Comparison of ENCODE assay signal across 8 cellular contexts in the genomic region with DNA sequence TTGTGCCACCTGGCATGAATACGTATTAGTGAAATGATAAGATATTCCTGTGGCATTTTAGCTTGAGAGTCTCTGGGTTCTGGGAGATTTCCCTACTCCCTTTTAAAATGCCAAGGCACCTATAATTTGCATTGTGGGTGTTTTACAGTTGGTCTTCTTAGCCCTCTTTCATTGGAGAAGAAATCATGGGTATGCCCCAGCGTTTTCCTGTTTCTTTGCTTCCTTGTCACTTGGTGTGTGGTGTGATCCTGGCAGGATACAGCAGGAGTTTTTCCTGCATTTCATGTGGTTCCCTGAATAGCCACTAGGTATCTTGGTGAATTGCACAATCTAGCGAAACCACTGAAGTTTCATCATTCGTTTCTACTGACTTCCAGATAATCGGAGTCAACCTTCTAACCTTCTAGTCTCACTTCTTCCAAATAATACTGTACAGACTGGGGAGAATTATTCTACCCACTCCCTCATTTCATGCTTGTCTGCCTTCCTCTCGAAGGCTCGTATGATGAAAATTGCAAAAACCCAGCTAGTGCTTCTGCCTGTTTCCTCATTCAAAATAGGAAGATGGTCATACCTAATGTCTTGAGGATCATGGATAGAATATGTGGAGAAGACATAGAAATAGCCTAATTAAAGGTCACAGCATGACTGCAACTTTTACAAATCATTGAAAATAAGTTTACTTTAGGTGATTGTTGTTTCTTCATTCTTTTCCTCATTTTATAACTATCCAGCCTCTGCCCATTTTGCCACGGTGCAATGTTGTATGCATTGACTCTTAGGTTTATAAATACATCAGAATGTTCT. TPM values are rescaled to one million over a fixed set of nuclear protein-coding genes. Genes with fewer than 3 reads are reported as not detected.
DNase-seq lines count a peak whose midpoint lies in the region; ATAC-seq and TF ChIP-seq lines count a peak whose summit lies in the region.

No MANE protein-coding gene starts in this region.

- H3K27ac ChIP-seq in HL-60 (replicated peaks), result no peak overlapping the region
- H3K27ac ChIP-seq in hepatocyte, result peak overlapping the region; percentile 68
- peak overlapping the region; percentile 49 to 99 (median 97) for H3K27ac ChIP-seq in stomach

- H3K9me3 ChIP-seq in BE2C (no peaks in the 10 kb centered on the region), hepatocyte (ENCODE audit: low read depth) (no peaks in the 10 kb centered on the region), stomach (no peaks in the 10 kb centered on the region)

- H3K4me1 Mint-ChIP-seq in activated CD8-positive, alpha-beta T cell treated with anti-CD3 and anti-CD28 coated beads for 36 hours (ENCODE audit: low read depth), result peaks cover 45% of the 10 kb centered on the region

- peaks cover 6% of the 10 kb centered on the region for H4K20me1 ChIP-seq in hepatocyte (ENCODE audit: insufficient read depth, poor library complexity, severe bottlenecking)

- H3K27me3 ChIP-seq in BE2C (no peaks in the 10 kb centered on the region), HL-60 (ENCODE audit: insufficient read depth, poor library complexity, severe bottlenecking) (no peaks in the 10 kb centered on the region), hepatocyte (no peaks in the 10 kb centered on the region), stomach (no peaks in the 10 kb centered on the region)

- POLR2A ChIA-PET in activated CD8-positive, alpha-beta T cell treated with anti-CD3 and anti-CD28 coated beads for 36 hours (lab: Charles Lee), result interaction anchor here (0.6 to 13.9 kb wide), 15 partner anchors 11 to 270 kb away, joined by 3 to 434 read pairs (median 8); no protein-coding TSS in a partner anchor

- H3K27ac Mint-ChIP-seq in activated CD8-positive, alpha-beta T cell treated with anti-CD3 and anti-CD28 coated beads for 36 hours, result peak overlapping the region; percentile 91

- TF ChIP-seq EP300 in stomach (IDR thresholded peaks at IDR 0.05), result no peak

- H3K9me2 ChIP-seq in hepatocyte (replicated peaks; ENCODE audit: insufficient read depth), result no peaks in the 10 kb centered on the region

- H3K4me1 ChIP-seq in BE2C, result peaks cover 6% of the 10 kb centered on the region
- H3K4me1 ChIP-seq in hepatocyte (ENCODE audit: insufficient read depth), result peaks cover 20% of the 10 kb centered on the region
- peaks cover 62 to 75% (median 71%) of the 10 kb centered on the region in 4 donors for H3K4me1 ChIP-seq in stomach

- WGBS in hepatocyte (ENCODE audit: low lambda C conversion rate, missing lambda C conversion rate), result 56% methylated on average over 8 of the region's 8 CpGs
- WGBS in stomach, 5 donors, result 13 to 23% (median 16%) methylated on average over 8 of the region's 8 CpGs

- DNase-seq in BE2C (no peak), HL-60 (ENCODE audit: low read depth in 1 of 2, low spot score in 1 of 2) (peak; percentile 69 to 84), hepatocyte (ENCODE audit: low spot score) (peak; percentile 66), stomach (no peak), NCI-H1092 (lab: John Stamatoyannopoulos, UW) (no peak), cerebellar nuclear complex (lab: John Stamatoyannopoulos, UW) (no peak)
- no peak for DNase-seq in activated CD8-positive, alpha-beta T cell treated with anti-CD3 and anti-CD28 coated beads for 36 hours

- ATAC-seq in activated CD8-positive, alpha-beta T cell treated with anti-CD3 and anti-CD28 coated beads for 36 hours, result no peak
- no peak for ATAC-seq in GM18519 (IDR thresholded peaks at IDR 0.05; ENCODE audit: low FRiP score, unreplicated experiment)

- CTCF ChIA-PET in activated CD8-positive, alpha-beta T cell treated with anti-CD3 and anti-CD28 coated beads for 36 hours (lab: Charles Lee), result interaction anchor here (1.0 to 12.3 kb wide), 11 partner anchors 11 to 271 kb away, joined by 3 to 148 read pairs (median 11); no protein-coding TSS in a partner anchor

- TF ChIP-seq POLR2A in stomach (IDR thresholded peaks at IDR 0.05), result no peak

- H3K36me3 ChIP-seq in BE2C (no peaks in the 10 kb centered on the region), hepatocyte (replicated peaks; ENCODE audit: insufficient read depth, low read depth) (no peaks in the 10 kb centered on the region), stomach (peaks cover 6 to 14% (median 9%) of the 10 kb centered on the region in 4 donors)

- H2AFZ ChIP-seq in hepatocyte, result no peak overlapping the region

- TF ChIP-seq CTCF in BE2C (IDR thresholded peaks at IDR 0.05; ENCODE audit: low read depth, low read length) (peak; percentile 31; the same call in 1 of the 2 replicates), HL-60 (IDR thresholded peaks at IDR 0.05; ENCODE audit: insufficient read depth, low read length) (no peak), hepatocyte (IDR thresholded peaks at IDR 0.05; ENCODE audit: poor library complexity) (peak; percentile 27), stomach (IDR thresholded peaks at IDR 0.05) (peak in 4 of 7 experiments; percentile 24 to 56 (median 40))
- TF ChIP-seq CTCF in activated CD8-positive, alpha-beta T cell treated with anti-CD3 and anti-CD28 coated beads for 36 hours (IDR thresholded peaks at IDR 0.05), result no peak

- H3K4me2 ChIP-seq in hepatocyte, result peak overlapping the region; percentile 77

- intact Hi-C loops in activated CD8-positive, alpha-beta T cell treated with anti-CD3 and anti-CD28 coated beads for 36 hours (cut with micrococcal nuclease), result loop anchor here (1.0 to 5.0 kb wide), 3 partner anchors 40 to 210 kb away; no protein-coding TSS in a partner anchor
- intact Hi-C loops in stomach (cut with DNase I; ENCODE audit: low total_unique reads), result no loop called here

- peaks cover 29% of the 10 kb centered on the region for H3K79me2 ChIP-seq in hepatocyte

- H3K9me3 Mint-ChIP-seq in activated CD8-positive, alpha-beta T cell treated with anti-CD3 and anti-CD28 coated beads for 36 hours, result no peaks in the 10 kb centered on the region

- H3K27me3 Mint-ChIP-seq in activated CD8-positive, alpha-beta T cell treated with anti-CD3 and anti-CD28 coated beads for 36 hours, result no peaks in the 10 kb centered on the region

- H3K36me3 Mint-ChIP-seq in activated CD8-positive, alpha-beta T cell treated with anti-CD3 and anti-CD28 coated beads for 36 hours (ENCODE audit: low read depth), result peaks cover 67% of the 10 kb centered on the region

- H3K4me3 ChIP-seq in BE2C (ENCODE audit: low read depth, low read length) (peak overlapping the region; percentile 84), HL-60 (replicated peaks; ENCODE audit: insufficient read depth, low read length) (peak overlapping the region; percentile 24), hepatocyte (peak overlapping the region; percentile 23), stomach (peak overlapping the region; percentile 66 to 97 (median 78))

- H3K4me3 Mint-ChIP-seq in activated CD8-positive, alpha-beta T cell treated with anti-CD3 and anti-CD28 coated beads for 36 hours, result peak overlapping the region; percentile 92

RNA-seq across cellular contexts. Expression of gene BHLHE40, which starts 2.7 kb away (rescaled TPM):
- 21.8 TPM for polyA plus RNA-seq in BE2C (2012; ENCODE audit: insufficient read depth, insufficient read length, low read depth)
- 100 to 1,000 TPM; 456 to 470 TPM for total RNA-seq in activated CD8-positive, alpha-beta T cell treated with anti-CD3 and anti-CD28 coated beads for 36 hours
- total RNA-seq in hepatocyte, result 67.1 and 71.6 TPM in 2 replicates
- polyA plus RNA-seq in hepatocyte, result 116 and 140 TPM in 2 replicates
- 10 to 100 TPM in 4 of 5 donors, 1 to 10 TPM in 1; 7.6 to 34.7 (median 26.6) TPM for total RNA-seq in stomach
- polyA plus RNA-seq in stomach, result 10 to 100 TPM; 17.7 to 39.7 (median 24.1) TPM

Comparison
In these comparisons a context has a peak if more than half of its experiments do, and no peak if none do; other contexts are left out.
1. DNase-seq: peak in HL-60 (2 of 2) and hepatocyte (single experiment); none in BE2C (single experiment), activated CD8-positive, alpha-beta T cell treated with anti-CD3 and anti-CD28 coated beads for 36 hours (single experiment), stomach (single experiment), NCI-H1092 (single experiment) and cerebellar nuclear complex (0 of 2).
2. H3K4me3 ChIP-seq: peak in every context shown above with its lines; median percentile 84 in BE2C; 78 in stomach; 24 in HL-60; 23 in hepatocyte.
3. CTCF ChIP-seq: peak in BE2C (single experiment), hepatocyte (single experiment) and stomach (4 of 7); none in HL-60 (single experiment) and activated CD8-positive, alpha-beta T cell treated with anti-CD3 and anti-CD28 coated beads for 36 hours (single experiment).